8 cellular contexts compared by ENCODE assay signal in the genomic region with DNA sequence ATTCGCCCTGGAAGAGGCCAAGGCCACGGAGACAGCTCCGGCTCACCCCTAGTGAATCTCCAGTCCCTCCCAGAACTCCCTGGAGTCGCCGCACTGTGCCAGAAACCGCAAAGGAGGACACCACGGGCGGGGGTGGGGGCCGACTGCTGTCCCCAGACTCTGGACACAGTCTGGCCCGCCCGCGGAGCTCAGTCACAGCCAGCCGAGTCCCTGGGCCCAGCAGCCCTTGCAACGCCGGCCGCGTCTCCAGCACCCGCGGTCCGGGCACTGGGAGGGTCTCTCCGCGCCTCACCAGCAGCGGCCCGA. TPM values are rescaled to one million over a fixed set of nuclear protein-coding genes. Genes with fewer than 3 reads are reported as not detected.
DNase-seq lines count a peak whose midpoint lies in the region; ATAC-seq, FAIRE-seq and TF ChIP-seq lines count a peak whose summit lies in the region.

No MANE protein-coding gene starts in this region.

- H3K9ac ChIP-seq in fibroblast of lung (ENCODE audit: insufficient read depth, low read length) (peak overlapping the region; percentile 83), neuronal stem cell (ENCODE audit: low read depth, low read length, poor library complexity) (peak overlapping the region; percentile 89)

- H2AK5ac ChIP-seq in neuronal stem cell (ENCODE audit: low read depth, low read length): peak overlapping the region; percentile 89

- peaks cover 35% of the 10 kb centered on the region for H3K4me1 Mint-ChIP-seq in activated B cell treated with CpG ODN at 0.5 μM for 24 hours

- H3K9me3 ChIP-seq in fibroblast of lung (ENCODE audit: control insufficient read depth, insufficient read depth, low read depth, low read length): no peaks in the 10 kb centered on the region
- peaks cover 0 to 1% of the 10 kb centered on the region in 2 donors for H3K9me3 ChIP-seq in neuronal stem cell (replicated peaks in 1 of 2; ENCODE audit: control insufficient read depth in 2 of 2, insufficient read depth in 1 of 2, low read depth in 1 of 2, low read length in 2 of 2)

- no peak overlapping the region for H2BK5ac ChIP-seq in neuronal stem cell (ENCODE audit: low read length)

- H3K27ac ChIP-seq in fibroblast of lung (ENCODE audit: insufficient read depth, low read length) (peak overlapping the region; percentile 77), neuronal stem cell (replicated peaks; ENCODE audit: low read length) (no peak overlapping the region)

- ATAC-seq in HG03066 (IDR thresholded peaks at IDR 0.05; ENCODE audit: low read depth, unreplicated experiment): peak; percentile 1
- no peak for ATAC-seq in activated B cell treated with CpG ODN at 0.5 μM for 24 hours (ENCODE audit: low read depth)

- peaks cover 10% of the 10 kb centered on the region for H3K79me2 ChIP-seq in fibroblast of lung (ENCODE audit: control insufficient read depth, insufficient read depth, low read length)

- peak overlapping the region; percentile 84 for H3K18ac ChIP-seq in neuronal stem cell (ENCODE audit: low read length)

- no peak overlapping the region for H4K8ac ChIP-seq in neuronal stem cell (ENCODE audit: low read depth, low read length)

- H2AFZ ChIP-seq in fibroblast of lung (ENCODE audit: low read length) (no peak overlapping the region), neuronal stem cell (ENCODE audit: low read length) (peak overlapping the region; percentile 81)

- H3K4me3 Mint-ChIP-seq in activated B cell treated with CpG ODN at 0.5 μM for 24 hours: peak overlapping the region; percentile 81

- H3K4ac ChIP-seq in neuronal stem cell (ENCODE audit: low read length): no peak overlapping the region

- CTCF ChIA-PET in activated B cell treated with CpG ODN at 0.5 μM for 24 hours (lab: Charles Lee): interaction anchor here (0.5 kb wide), 1 partner anchor 24 kb away, joined by 7 read pairs; no protein-coding TSS in a partner anchor

- H3K14ac ChIP-seq in neuronal stem cell (ENCODE audit: low read length): peak overlapping the region; percentile 14

- H3K4me2 ChIP-seq in fibroblast of lung (ENCODE audit: extremely low read depth, insufficient read depth, low read length): peak overlapping the region; percentile 82
- peak overlapping the region; percentile 96 for H3K4me2 ChIP-seq in neuronal stem cell (ENCODE audit: insufficient read depth, low read length, poor library complexity, severe bottlenecking)

- peak overlapping the region; percentile 49 to 86 (median 78) for H3K4me3 ChIP-seq in fibroblast of lung (replicated peaks in 1 of 4; ENCODE audit: control extremely low read depth in 1 of 4, insufficient read depth in 1 of 4, low read depth in 3 of 4, low read length in 4 of 4)
- peak overlapping the region; percentile 59 to 88 for H3K4me3 ChIP-seq in neuronal stem cell (ENCODE audit: low read length in 2 of 2)

- H3K4me1 ChIP-seq in fibroblast of lung (ENCODE audit: control insufficient read depth, extremely low read depth, insufficient read depth, low read length) (peaks cover 7% of the 10 kb centered on the region), neuronal stem cell (ENCODE audit: control insufficient read depth in 2 of 2, insufficient read depth in 1 of 2, low read depth in 1 of 2, low read length in 2 of 2) (peaks cover 5 to 6% of the 10 kb centered on the region in 2 donors)

- H3K36me3 ChIP-seq in fibroblast of lung (ENCODE audit: control insufficient read depth, insufficient read depth, low read length) (peaks cover 2% of the 10 kb centered on the region), neuronal stem cell (replicated peaks in 1 of 2; ENCODE audit: control insufficient read depth in 2 of 2, insufficient read depth in 2 of 2, low read length in 2 of 2) (peaks cover 0 to 7% of the 10 kb centered on the region in 2 donors)

- H4K20me1 ChIP-seq in fibroblast of lung (ENCODE audit: control insufficient read depth, extremely low read depth, insufficient read depth, low read length): no peaks in the 10 kb centered on the region

- H3K79me1 ChIP-seq in neuronal stem cell (ENCODE audit: low read depth, low read length): peaks cover 4% of the 10 kb centered on the region

- no peaks in the 10 kb centered on the region for H3K27me3 Mint-ChIP-seq in activated B cell treated with CpG ODN at 0.5 μM for 24 hours

- no peaks in the 10 kb centered on the region for H3K9me3 Mint-ChIP-seq in activated B cell treated with CpG ODN at 0.5 μM for 24 hours

- no peak for TF ChIP-seq CTCF in activated B cell treated with CpG ODN at 0.5 μM for 24 hours (IDR thresholded peaks at IDR 0.05)
- no peak for TF ChIP-seq CTCF in fibroblast of lung (conservative IDR thresholded peaks at IDR 0.05 in 1 of 2, IDR thresholded peaks at IDR 0.05 in 1 of 2; ENCODE audit: low read depth in 1 of 2, low read length in 2 of 2)

- POLR2A ChIA-PET in activated B cell treated with CpG ODN at 0.5 μM for 24 hours (lab: Charles Lee): interaction anchor here (0.6 to 4.4 kb wide), 20 partner anchors 8 to 499 kb away, joined by 3 to 97 read pairs (median 4); a partner anchor contains a TSS

- H2BK12ac ChIP-seq in neuronal stem cell (ENCODE audit: low read length): no peak overlapping the region

- H4K91ac ChIP-seq in neuronal stem cell (ENCODE audit: low read depth, low read length, poor library complexity): no peak overlapping the region

- peak overlapping the region; percentile 71 for H3K27ac Mint-ChIP-seq in activated B cell treated with CpG ODN at 0.5 μM for 24 hours

- FAIRE-seq in GM12892 (lab: Jason Lieb, UNC) (no peak), HTR-8/SVneo (lab: Jason Lieb, UNC) (no peak)

- H3K23ac ChIP-seq in neuronal stem cell (ENCODE audit: low read depth, low read length, poor library complexity): peak overlapping the region; percentile 92

- H2BK15ac ChIP-seq in neuronal stem cell (ENCODE audit: low read length): no peak overlapping the region

- peak; percentile 37 for DNase-seq in GM12892 (ENCODE audit: insufficient read length)
- DNase-seq in activated B cell treated with CpG ODN at 0.5 μM for 24 hours: no peak
- DNase-seq in fibroblast of lung (ENCODE audit: low read depth in 2 of 2): peak in 1 of 2 donors; percentile 16
- DNase-seq in neuronal stem cell (ENCODE audit: low spot score): no peak
- no peak for DNase-seq in NCI-H2171 treated with DMSO at 0.1 percent for 48 hours (lab: John Stamatoyannopoulos, UW)
- DNase-seq in central memory CD4-positive, alpha-beta T cell: no peak
- DNase-seq in HTR-8/SVneo (ENCODE audit: insufficient read length, low spot score): no peak

- H3K27me3 ChIP-seq in fibroblast of lung (ENCODE audit: control insufficient read depth, insufficient read depth, low read length): no peaks in the 10 kb centered on the region
- no peaks in the 10 kb centered on the region for H3K27me3 ChIP-seq in neuronal stem cell (ENCODE audit: control insufficient read depth in 3 of 3, insufficient read depth in 3 of 3, low read depth in 1 of 3, low read length in 3 of 3)

- TF ChIP-seq POLR2A in GM12892 (IDR thresholded peaks at IDR 0.05; ENCODE audit: low read depth, low read length): no peak

- no peak overlapping the region for H2BK120ac ChIP-seq in neuronal stem cell (ENCODE audit: low read depth, low read length)

- no CpG with 5 or more reads among the region's 24 CpGs for WGBS in neuronal stem cell (ENCODE audit: extremely low coverage in 2 of 2, insufficient read length in 2 of 2, insufficient replicate concordance in 1 of 2), 2 donors

- peaks cover 13% of the 10 kb centered on the region for H3K36me3 Mint-ChIP-seq in activated B cell treated with CpG ODN at 0.5 μM for 24 hours (ENCODE audit: low read depth)

- intact Hi-C loops in activated B cell treated with CpG ODN at 0.5 μM for 24 hours (cut with micrococcal nuclease): loop anchor here (2.0 kb wide), 1 partner anchor 18 kb away; a partner anchor contains a TSS

RNA-seq across cellular contexts. Expression of a gene that starts 0.5 kb away (rescaled TPM):
- 12.0 TPM for polyA plus RNA-seq in GM12892 (2012; ENCODE audit: missing spikeins)
- total RNA-seq in activated B cell treated with CpG ODN at 0.5 μM for 24 hours (11.8 and 13.2 TPM in 2 replicates), fibroblast of lung (49.2 and 61.4 TPM in 2 replicates)
- polyA plus RNA-seq in fibroblast of lung: 4.0 and 5.3 TPM in 2 replicates
- polyA plus RNA-seq in fibroblast of lung (2012): 10.5 and 12.8 TPM in 2 replicates
- 15.7 and 34.8 TPM in 2 replicates for polyA minus RNA-seq in fibroblast of lung (ENCODE audit: low replicate concordance)
- polyA plus RNA-seq in neuronal stem cell (2013, experiment 1 of 2): 7.3 TPM
- 7.4 TPM for polyA plus RNA-seq in neuronal stem cell (2013, experiment 2 of 2)

RNA-seq across cellular contexts. Expression of a gene that starts 5.9 kb away (rescaled TPM):
- polyA plus RNA-seq in GM12892 (2012; ENCODE audit: missing spikeins): 25.3 TPM
- total RNA-seq in activated B cell treated with CpG ODN at 0.5 μM for 24 hours (26.7 and 26.8 TPM in 2 replicates), fibroblast of lung (20.0 and 27.1 TPM in 2 replicates)
- polyA plus RNA-seq in fibroblast of lung: 39.3 and 59.9 TPM in 2 replicates
- polyA plus RNA-seq in fibroblast of lung (2012): 33.5 and 45.6 TPM in 2 replicates
- 84.8 and 97.0 TPM in 2 replicates for polyA minus RNA-seq in fibroblast of lung (ENCODE audit: low replicate concordance)
- polyA plus RNA-seq in neuronal stem cell (2013, experiment 1 of 2): 58.1 TPM
- 56.9 TPM for polyA plus RNA-seq in neuronal stem cell (2013, experiment 2 of 2)

RNA-seq across cellular contexts. Expression of a gene that starts 17.9 kb away (rescaled TPM):
- 0.42 TPM for polyA plus RNA-seq in GM12892 (2012; ENCODE audit: missing spikeins)
- total RNA-seq in activated B cell treated with CpG ODN at 0.5 μM for 24 hours: 1.7 and 2.3 TPM in 2 replicates
- not detected in 2 replicates for total RNA-seq in fibroblast of lung
- polyA plus RNA-seq in fibroblast of lung: 0.06 and 0.12 TPM in 2 replicates
- polyA plus RNA-seq in fibroblast of lung (2012): 0.16 and 0.17 TPM in 2 replicates
- polyA minus RNA-seq in fibroblast of lung (ENCODE audit: low replicate concordance): not detected in 2 replicates
- 0.52 TPM for polyA plus RNA-seq in neuronal stem cell (2013, experiment 1 of 2)
- polyA plus RNA-seq in neuronal stem cell (2013, experiment 2 of 2): 0.55 TPM

RNA-seq across cellular contexts. Expression of a gene that starts 35.3 kb away (rescaled TPM):
- 92.1 TPM for polyA plus RNA-seq in GM12892 (2012; ENCODE audit: missing spikeins)
- total RNA-seq in activated B cell treated with CpG ODN at 0.5 μM for 24 hours (44.4 and 48.3 TPM in 2 replicates), fibroblast of lung (52.1 and 60.9 TPM in 2 replicates)
- polyA plus RNA-seq in fibroblast of lung: 81.0 and 111 TPM in 2 replicates
- polyA plus RNA-seq in fibroblast of lung (2012): 119 and 155 TPM in 2 replicates
- polyA minus RNA-seq in fibroblast of lung (ENCODE audit: low replicate concordance): 53.3 and 64.5 TPM in 2 replicates
- 71.2 TPM for polyA plus RNA-seq in neuronal stem cell (2013, experiment 1 of 2)
- 69.3 TPM for polyA plus RNA-seq in neuronal stem cell (2013, experiment 2 of 2)

RNA-seq across cellular contexts. Expression of a gene that starts 35.6 kb away (rescaled TPM):
- polyA plus RNA-seq in GM12892 (2012; ENCODE audit: missing spikeins): 48.7 TPM
- 36.4 and 36.7 TPM in 2 replicates for total RNA-seq in activated B cell treated with CpG ODN at 0.5 μM for 24 hours
- 54.5 and 72.2 TPM in 2 replicates for total RNA-seq in fibroblast of lung
- polyA plus RNA-seq in fibroblast of lung: 44.3 and 54.0 TPM in 2 replicates
- polyA plus RNA-seq in fibroblast of lung (2012): 54.7 and 66.3 TPM in 2 replicates
- 99.7 and 141 TPM in 2 replicates for polyA minus RNA-seq in fibroblast of lung (ENCODE audit: low replicate concordance)
- polyA plus RNA-seq in neuronal stem cell (2013, experiment 1 of 2): 95.2 TPM
- polyA plus RNA-seq in neuronal stem cell (2013, experiment 2 of 2): 93.6 TPM
